ENCODE assay signal across 8 cellular contexts in genomic region chr11:115222218-115222862, GRCh38.
DNase-seq lines count a peak whose midpoint lies in the region; ATAC-seq lines count a peak whose summit lies in the region.

No MANE protein-coding gene starts in this region.

- ATAC-seq in GM21367 (IDR thresholded peaks at IDR 0.05; ENCODE audit: unreplicated experiment) (peak; percentile 95), HG03520 (IDR thresholded peaks at IDR 0.05; ENCODE audit: unreplicated experiment) (peak; percentile 93)

- DNase-seq in NCI-H82 (lab: John Stamatoyannopoulos, UW): peak; percentile 10
- no peak for DNase-seq in NCI-H82 treated with DMSO at 0.1 percent for 48 hours (lab: John Stamatoyannopoulos, UW; ENCODE audit: unreplicated experiment)
- DNase-seq in RPMI8226: peak; percentile 68
- DNase-seq in glomerular visceral epithelial cell (ENCODE audit: extremely low spot score): peak; percentile 74
- no peak for DNase-seq in ureter (ENCODE audit: low spot score)
- DNase-seq in Kasumi-1 (lab: John Stamatoyannopoulos, UW): no peak

Comparison
In these comparisons a context has a peak if more than half of its experiments do, and no peak if none do; other contexts are left out.
1. DNase-seq: peak in NCI-H82 (single experiment), RPMI8226 (single experiment) and glomerular visceral epithelial cell (single experiment); none in NCI-H82 treated with DMSO at 0.1 percent for 48 hours (single experiment), ureter (single experiment) and Kasumi-1 (0 of 2).